Comparison of ENCODE assay signal across 10 cellular contexts in the genomic region with DNA sequence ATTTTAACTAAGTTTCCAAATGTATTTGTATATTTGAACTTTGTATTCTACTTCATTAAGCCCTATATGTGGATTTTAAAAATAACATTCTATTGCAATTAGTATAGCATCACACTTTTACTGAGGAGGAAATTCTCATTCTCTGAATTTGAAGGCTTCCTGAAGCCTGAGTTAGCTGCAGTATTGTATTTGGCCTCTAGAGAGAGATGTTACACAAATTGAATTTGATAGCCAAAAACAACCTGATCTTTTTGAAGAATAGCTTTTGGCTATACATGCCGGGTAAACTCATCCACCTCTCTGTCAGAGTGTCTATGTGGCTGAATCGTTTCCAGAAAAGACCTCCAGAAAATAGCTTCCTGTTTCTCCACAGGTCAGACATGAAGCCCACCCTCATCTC.
DNase-seq lines count a peak whose midpoint lies in the region; ATAC-seq, FAIRE-seq and TF ChIP-seq lines count a peak whose summit lies in the region.
"Had no signal": no experiment of that assay in that cellular context is flagged by ENCODE, and none has a peak within 500 bp of the region (broad histone marks: within the 10 kb centered on the region; RNA-seq: fewer than 3 reads in every experiment).

No MANE protein-coding gene starts in this region.

- H3K79me2 ChIP-seq in DND-41 (ENCODE audit: insufficient read depth, low read length) (no peaks in the 10 kb centered on the region), astrocyte (ENCODE audit: insufficient read depth, low read length) (no peaks in the 10 kb centered on the region)

- H3K27me3 Mint-ChIP-seq in astrocyte (ENCODE audit: low read depth, unreplicated experiment) (no peaks in the 10 kb centered on the region), mesothelial cell of epicardium (ENCODE audit: low read depth) (peaks cover 52% of the 10 kb centered on the region)

- H3K9ac ChIP-seq in DND-41 (ENCODE audit: low read depth, low read length): no peak overlapping the region
- H3K9ac ChIP-seq in astrocyte (ENCODE audit: low read length): no peak overlapping the region

- peak; percentile 71 for ATAC-seq in DND-41 (ENCODE audit: insufficient read depth, low read depth)
- no peak for ATAC-seq in HG03432 (IDR thresholded peaks at IDR 0.05; ENCODE audit: unreplicated experiment)

- no peaks in the 10 kb centered on the region for H3K9me3 ChIP-seq in DND-41 (ENCODE audit: insufficient read depth, low read length, severe bottlenecking)
- no peaks in the 10 kb centered on the region for H3K9me3 ChIP-seq in astrocyte (ENCODE audit: insufficient read depth, low read depth, low read length)

- no peak overlapping the region for H3K4me3 Mint-ChIP-seq in astrocyte (ENCODE audit: unreplicated experiment)
- H3K4me3 Mint-ChIP-seq in mesothelial cell of epicardium: no peak overlapping the region

- H2AFZ ChIP-seq in DND-41 (ENCODE audit: low read depth, low read length): no peak overlapping the region
- no peak overlapping the region for H2AFZ ChIP-seq in astrocyte (ENCODE audit: low read depth, low read length)

- DNase-seq in DND-41 (no peak), astrocyte (ENCODE audit: low read depth) (no peak), mesothelial cell of epicardium (ENCODE audit: low spot score in 2 of 2, unreplicated experiment in 2 of 2) (no peak), LoVo (ENCODE audit: low spot score) (no peak), glomerular visceral epithelial cell (ENCODE audit: extremely low spot score) (no peak), GM19239 (ENCODE audit: insufficient read length, low spot score) (no peak)

- FAIRE-seq in astrocyte (lab: Jason Lieb, UNC) (no peak), GM19239 (lab: Jason Lieb, UNC) (no peak)
- FAIRE-seq: RCC 7860 had no signal

- H3K4me1 Mint-ChIP-seq in astrocyte (ENCODE audit: low read depth, unreplicated experiment) (peaks cover 8% of the 10 kb centered on the region), mesothelial cell of epicardium (no peaks in the 10 kb centered on the region)

- peak; percentile 69 for TF ChIP-seq CTCF in DND-41 (IDR thresholded peaks at IDR 0.05; ENCODE audit: borderline replicate concordance, extremely low read depth, low read length, poor library complexity, severe bottlenecking)
- TF ChIP-seq CTCF in LNCAP (IDR thresholded peaks at IDR 0.05): peak; percentile 69
- peak; percentile 31 for TF ChIP-seq CTCF in astrocyte (IDR thresholded peaks at IDR 0.05; ENCODE audit: insufficient read depth, low read depth, low read length)
- peak; percentile 52 for TF ChIP-seq CTCF in mesothelial cell of epicardium (IDR thresholded peaks at IDR 0.05; ENCODE audit: unreplicated experiment)

- no peak overlapping the region for H3K27ac Mint-ChIP-seq in astrocyte (ENCODE audit: unreplicated experiment)
- no peak overlapping the region for H3K27ac Mint-ChIP-seq in mesothelial cell of epicardium

- H4K20me1 ChIP-seq in DND-41 (ENCODE audit: insufficient read depth, low read length) (no peaks in the 10 kb centered on the region), astrocyte (ENCODE audit: insufficient read depth, low read length) (no peaks in the 10 kb centered on the region)

- H3K27me3 ChIP-seq in DND-41 (ENCODE audit: insufficient read depth, low read length, poor library complexity) (peaks cover 35% of the 10 kb centered on the region), astrocyte (ENCODE audit: insufficient read depth, low read length) (no peaks in the 10 kb centered on the region)

- H3K36me3 ChIP-seq in DND-41 (ENCODE audit: insufficient read depth, low read length): no peaks in the 10 kb centered on the region
- no peaks in the 10 kb centered on the region for H3K36me3 ChIP-seq in astrocyte (ENCODE audit: insufficient read depth, low read length)

- H3K9me3 Mint-ChIP-seq in astrocyte (ENCODE audit: unreplicated experiment): no peaks in the 10 kb centered on the region
- H3K9me3 Mint-ChIP-seq in mesothelial cell of epicardium: no peaks in the 10 kb centered on the region

- H3K4me2 ChIP-seq in DND-41 (ENCODE audit: insufficient read depth, low read length) (no peak overlapping the region), astrocyte (ENCODE audit: low read length) (no peak overlapping the region)

- H3K4me1 ChIP-seq in DND-41 (ENCODE audit: insufficient read depth, low read length): no peaks in the 10 kb centered on the region
- H3K4me1 ChIP-seq in astrocyte (ENCODE audit: insufficient read depth, low read length): no peaks in the 10 kb centered on the region

- no peak overlapping the region for H3K4me3 ChIP-seq in DND-41 (ENCODE audit: low read depth in 1 of 2, low read length in 2 of 2)
- H3K4me3 ChIP-seq in astrocyte (ENCODE audit: insufficient read depth, low read depth, low read length): no peak overlapping the region
- H3K4me3 ChIP-seq: skin epidermis had no signal

- H3K36me3 Mint-ChIP-seq in astrocyte (ENCODE audit: low read depth, unreplicated experiment) (no peaks in the 10 kb centered on the region), mesothelial cell of epicardium (no peaks in the 10 kb centered on the region)

- H3K27ac ChIP-seq in DND-41 (ENCODE audit: low read length): no peak overlapping the region
- no peak overlapping the region for H3K27ac ChIP-seq in astrocyte (ENCODE audit: low read depth, low read length)
